Comparison of ENCODE assay signal across 1 cellular context in genomic region chr2:40218679-40219078, GRCh38.
TF ChIP-seq lines count a peak whose summit lies in the region.

No MANE protein-coding gene starts in this region.

TF ChIP-seq in H1, 55 proteins besides CTCF, POLR2A, EP300 and RAD21 (continued from another document):
- TF ChIP-seq JUN (IDR thresholded peaks at IDR 0.05; ENCODE audit: low read depth, low read length): no peak
- TF ChIP-seq RFX5 (IDR thresholded peaks at IDR 0.05; ENCODE audit: borderline replicate concordance, low read depth, low read length): no peak
